In genomic region chr17:62138676-62139121, GRCh38 we compare ENCODE assay signal across 8 cellular contexts.
DNase-seq lines count a peak whose midpoint lies in the region; ATAC-seq, FAIRE-seq and TF ChIP-seq lines count a peak whose summit lies in the region.
"Not testable (repeated sequence)": the region's sequence is repeated elsewhere in the genome, so short reads cannot be mapped to it uniquely, and the experiment has no call there.

No MANE protein-coding gene starts in this region.

- H3K4me1 ChIP-seq in GM12878 (ENCODE audit: control insufficient read depth, insufficient read depth, low read length); pancreas; thoracic aorta (ENCODE audit: control insufficient read depth in 1 of 2, low read depth in 2 of 2): not testable (repeated sequence)
- peaks cover 0 to 11% (median 0%) of the 10 kb centered on the region in 3 donors for H3K4me1 ChIP-seq in gastroesophageal sphincter

- H3K9ac ChIP-seq in GM12878 (ENCODE audit: control insufficient read depth, insufficient read depth, low read length), result not testable (repeated sequence)

- not testable (repeated sequence) for H3K4me3 ChIP-seq in GM12878
- H3K4me3 ChIP-seq in gastroesophageal sphincter, result peak overlapping the region in 1 of 2 donors; percentile 24
- H3K4me3 ChIP-seq in pancreas, result peak overlapping the region in 1 of 4 donors; percentile 35
- peak overlapping the region; percentile 42 for H3K4me3 ChIP-seq in thoracic aorta

- peak overlapping the region; percentile 30; the same call in 1 of the 2 replicates for H3K4me2 ChIP-seq in GM12878 (ENCODE audit: control insufficient read depth, insufficient read depth)

- CTCF ChIA-PET in GM12878 (lab: Yijun Ruan, JAX), result not testable (repeated sequence)

- intact Hi-C loops in GM12878 (cut with micrococcal nuclease; ENCODE audit: unreplicated experiment); pancreas (cut with DNase I): not testable (repeated sequence)

- FAIRE-seq in GM12878 (lab: Jason Lieb, UNC); pancreas (lab: Jason Lieb, UNC): not testable (repeated sequence)

- peak; percentile 87 for DNase-seq in DMS53 (lab: John Stamatoyannopoulos, UW)
- peak in 2 of 3 experiments; percentile 64 to 72 for DNase-seq in NCI-H1417 (lab: John Stamatoyannopoulos, UW)
- DNase-seq in RPMI7951 (ENCODE audit: low read depth), result peak; percentile 11
- DNase-seq in activated CD8-positive, alpha-beta memory T cell treated with anti-CD3 and anti-CD28 coated beads, Interleukin-2, amount 50 U/mL, for 48 hours, result peak; percentile 62
- not testable (repeated sequence) for DNase-seq in GM12878 (ENCODE audit: low read depth, low spot score); thoracic aorta (ENCODE audit: low spot score)
- peak in 4 of 6 donors; percentile 18 to 74 (median 36) for DNase-seq in pancreas

- TF ChIP-seq EP300 in GM12878 (IDR thresholded peaks at IDR 0.05; ENCODE audit: borderline replicate concordance in 1 of 2, control insufficient read depth in 1 of 2, low read depth in 2 of 2, low read length in 2 of 2); gastroesophageal sphincter (IDR thresholded peaks at IDR 0.05): not testable (repeated sequence)

- H3K36me3 ChIP-seq in GM12878 (ENCODE audit: control insufficient read depth in 2 of 2, insufficient read depth in 2 of 2, low read length in 1 of 2); gastroesophageal sphincter; pancreas; thoracic aorta: not testable (repeated sequence)

- RAD21 ChIA-PET in GM12878 (lab: Charles Lee; ENCODE audit: unreplicated experiment), result not testable (repeated sequence)

- SMC1A ChIA-PET in GM12878 (lab: Charles Lee; ENCODE audit: uncharacterized antibody, unreplicated experiment), result not testable (repeated sequence)

- not testable (repeated sequence) for TF ChIP-seq RAD21 in GM12878 (IDR thresholded peaks at IDR 0.05; ENCODE audit: insufficient read depth, low read depth, low read length)

- not testable (repeated sequence) for H3K27ac ChIP-seq in GM12878 (ENCODE audit: control insufficient read depth, insufficient read depth); gastroesophageal sphincter; pancreas; thoracic aorta

- 46% methylated on average over 29 of the region's 31 CpGs for WGBS in GM12878 (ENCODE audit: insufficient coverage, insufficient replicate concordance, low lambda C conversion rate, missing lambda C conversion rate)
- no CpG with 5 or more reads among the region's 31 CpGs for WGBS in gastroesophageal sphincter (ENCODE audit: low coverage in 1 of 2), 2 donors
- 18 to 25% methylated on average over 28 to 31 of the region's 31 CpGs for WGBS in pancreas, 2 donors

- POLR2A ChIA-PET in GM12878 (lab: Charles Lee), result not testable (repeated sequence)

- not testable (repeated sequence) for BruUV-seq in GM12878 (replicated peaks; lab: Mats Ljungman, UMichigan)

- not testable (repeated sequence) for ATAC-seq in GM12878; thoracic aorta (ENCODE audit: insufficient number of reproducible peaks, low FRiP score, low read depth)
- ATAC-seq in gastroesophageal sphincter (peak; percentile 31), pancreas (peak; percentile 16 to 59 (median 48))

- TF ChIP-seq CTCF in GM12878 (IDR thresholded peaks at IDR 0.05 in 2 of 3, conservative IDR thresholded peaks at IDR 0.05 in 1 of 3; ENCODE audit: control insufficient read depth in 2 of 3, extremely low read depth in 1 of 3, insufficient read depth in 1 of 3, low read depth in 3 of 3, low read length in 3 of 3); gastroesophageal sphincter (IDR thresholded peaks at IDR 0.05); pancreas (IDR thresholded peaks at IDR 0.05); thoracic aorta (IDR thresholded peaks at IDR 0.05): not testable (repeated sequence)

- not testable (repeated sequence) for H3K9me3 ChIP-seq in GM12878 (replicated peaks; ENCODE audit: control insufficient read depth, insufficient read depth, low read length); gastroesophageal sphincter; pancreas; thoracic aorta

- not testable (repeated sequence) for H2AFZ ChIP-seq in GM12878 (ENCODE audit: control insufficient read depth, low read depth, low read length)

- H4K20me1 ChIP-seq in GM12878 (ENCODE audit: control insufficient read depth, insufficient read depth), result not testable (repeated sequence)

- not testable (repeated sequence) for TF ChIP-seq POLR2A in GM12878 (IDR thresholded peaks at IDR 0.05; ENCODE audit: low read depth, low read length); gastroesophageal sphincter (IDR thresholded peaks at IDR 0.05)

- H3K27me3 ChIP-seq in GM12878 (replicated peaks in 1 of 2; ENCODE audit: control insufficient read depth in 2 of 2, insufficient read depth in 2 of 2, low read length in 1 of 2); pancreas; thoracic aorta (replicated peaks; ENCODE audit: insufficient read depth): not testable (repeated sequence)
- peaks cover 44% of the 10 kb centered on the region for H3K27me3 ChIP-seq in gastroesophageal sphincter

- in situ Hi-C loops in GM12878 (cut with MboI), result not testable (repeated sequence)

- H3K79me2 ChIP-seq in GM12878 (ENCODE audit: control insufficient read depth, insufficient read depth, low read length), result not testable (repeated sequence)
